2 cellular contexts compared by ENCODE assay signal in the genomic region with DNA sequence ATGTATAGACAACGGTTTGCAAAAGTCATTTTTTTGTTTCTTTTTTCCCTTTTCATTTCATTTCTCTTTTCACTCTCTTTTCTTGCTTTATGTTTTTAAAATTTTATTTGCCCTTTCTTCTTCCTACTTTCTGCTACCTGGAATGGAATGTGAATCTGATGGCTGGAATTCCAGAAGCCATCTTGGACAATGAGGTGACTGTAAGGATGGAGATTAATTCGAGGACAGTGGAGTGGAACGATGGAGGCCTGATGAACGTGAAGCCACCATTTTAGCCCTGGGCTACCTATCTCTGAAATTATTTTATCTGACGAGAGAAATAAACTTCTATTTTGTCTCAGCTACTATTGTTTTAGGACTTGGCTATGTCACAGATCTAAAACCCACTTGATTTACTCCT.
A peak's percentile ranks its signal among the peaks of the same experiment; 100 is the strongest.
TF ChIP-seq lines count a peak whose summit lies in the region.

No MANE protein-coding gene starts in this region.

TF ChIP-seq in HEK293, 187 proteins besides CTCF, POLR2A, EP300 and RAD21:
- TF ChIP-seq PRDM1 (tag by site-specific recombination; IDR thresholded peaks at IDR 0.05) = peak; percentile 68; the same call in 1 of the 2 replicates
- no peak for TF ChIP-seq TCF7L2 (IDR thresholded peaks at IDR 0.05; ENCODE audit: borderline replicate concordance, low read depth, low read length)

TF ChIP-seq in K562, 482 proteins besides CTCF, POLR2A, EP300 and RAD21:
- no peak for TF ChIP-seq STAG1 (CRISPR knock-in tag; IDR thresholded peaks at IDR 0.05; ENCODE audit: borderline replicate concordance)
- no peak for TF ChIP-seq SAP30 (IDR thresholded peaks at IDR 0.05; ENCODE audit: borderline replicate concordance, insufficient read depth, low read depth, low read length, poor library complexity, severe bottlenecking)
- TF ChIP-seq HNRNPUL1 (IDR thresholded peaks at IDR 0.05; ENCODE audit: low read length) = no peak
- no peak for TF ChIP-seq CXXC5 (CRISPR knock-in tag; IDR thresholded peaks at IDR 0.05)
- TF ChIP-seq SRSF3 (IDR thresholded peaks at IDR 0.05; ENCODE audit: insufficient read depth, low read length) = no peak
- TF ChIP-seq TCFL5 (CRISPR knock-in tag; conservative IDR thresholded peaks at IDR 0.05) = no peak
- no peak for TF ChIP-seq NFE2 (IDR thresholded peaks at IDR 0.05; ENCODE audit: low read depth)
TF ChIP-seq in K562: peak in this region for 0.
